Comparison of ENCODE assay signal across 9 cellular contexts in the genomic region with DNA sequence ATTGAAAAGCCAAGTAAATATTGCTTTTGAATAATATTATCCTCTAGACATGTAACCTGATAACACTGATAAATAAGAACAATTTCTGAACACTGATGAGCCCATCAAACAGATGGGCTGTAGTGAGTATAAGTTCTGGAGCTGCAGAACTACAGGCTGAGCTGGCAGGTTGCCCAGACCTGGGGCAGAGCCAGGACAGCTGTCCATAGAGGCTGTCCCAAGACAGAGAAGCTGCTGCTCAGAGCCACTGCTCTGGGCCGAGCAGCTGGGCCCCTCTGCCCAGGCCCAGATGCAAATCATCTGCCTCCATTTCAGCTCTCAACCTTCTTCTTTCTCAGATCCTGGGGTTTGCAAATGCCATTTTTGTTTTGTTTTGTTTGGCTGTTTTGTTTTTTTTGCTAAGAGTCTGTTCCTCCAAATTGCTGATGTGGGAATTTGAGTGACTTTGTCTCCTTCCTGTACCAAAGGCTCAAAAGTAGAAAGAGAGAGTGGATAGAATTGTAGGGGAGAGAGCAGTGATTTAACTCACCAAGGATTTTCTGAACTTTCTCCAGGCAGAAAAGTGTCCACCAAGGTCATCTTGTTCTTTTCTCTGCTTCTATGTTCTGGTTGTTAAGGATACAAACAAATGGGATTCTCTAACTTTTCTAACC. TPM values are rescaled to one million over a fixed set of nuclear protein-coding genes. Genes with fewer than 3 reads are reported as not detected.
DNase-seq lines count a peak whose midpoint lies in the region; ATAC-seq and TF ChIP-seq lines count a peak whose summit lies in the region.
"Had no signal": no experiment of that assay in that cellular context is flagged by ENCODE, and none has a peak within 500 bp of the region (broad histone marks: within the 10 kb centered on the region; RNA-seq: fewer than 3 reads in every experiment).

No MANE protein-coding gene starts in this region.

- no peaks in the 10 kb centered on the region for H3K9me2 ChIP-seq in Loucy (replicated peaks; ENCODE audit: low read depth, low read length)

- intact Hi-C loops in lower lobe of right lung (cut with DNase I): no loop called here

- H3K36me3 ChIP-seq in GM06990 (ENCODE audit: control insufficient read depth, insufficient read depth, low read length): no peaks in the 10 kb centered on the region
- H3K36me3 ChIP-seq in Loucy (ENCODE audit: insufficient read depth, low read length): no peaks in the 10 kb centered on the region
- H3K36me3 ChIP-seq in lower lobe of right lung: no peaks in the 10 kb centered on the region

- H3K27me3 ChIP-seq in GM06990 (replicated peaks; ENCODE audit: control insufficient read depth, insufficient read depth, low read length) (no peaks in the 10 kb centered on the region), Loucy (ENCODE audit: insufficient read depth, low read length, poor library complexity, severe bottlenecking) (no peaks in the 10 kb centered on the region), lower lobe of right lung (ENCODE audit: low read depth) (no peaks in the 10 kb centered on the region)

- H3K27ac ChIP-seq in angular gyrus (ENCODE audit: low read depth, low read length): peak overlapping the region; percentile 87
- peak overlapping the region; percentile 19 for H3K27ac ChIP-seq in lower lobe of right lung

- H3K79me2 ChIP-seq in Loucy (ENCODE audit: insufficient read depth, low read length): peaks cover 28% of the 10 kb centered on the region

- ATAC-seq in lower lobe of right lung (peak; percentile 51 to 59), GM21526 (IDR thresholded peaks at IDR 0.05; ENCODE audit: low FRiP score, unreplicated experiment) (no peak)

- DNase-seq in GM06990 (ENCODE audit: extremely low read depth, insufficient read length): peak; percentile 32
- peak; percentile 61 for DNase-seq in lower lobe of right lung
- no peak for DNase-seq in UCSD-AML1 (lab: John Stamatoyannopoulos, UW; ENCODE audit: unreplicated experiment)
- no peak for DNase-seq in NCI-H2107 treated with DMSO at 0.1 percent for 48 hours (lab: John Stamatoyannopoulos, UW; ENCODE audit: unreplicated experiment)
- no peak for DNase-seq in KBM-7

- no peaks in the 10 kb centered on the region for H4K20me1 ChIP-seq in Loucy (ENCODE audit: insufficient read depth, low read length, poor library complexity, severe bottlenecking)

- H2AFZ ChIP-seq in Loucy (ENCODE audit: low read length): no peak overlapping the region

- in situ Hi-C loops in KBM-7 (cut with MboI; ENCODE audit: low pct_unique_long_range_greater_than_20kb, low sequenced_read_pairs): no loop called here

- H3K4me3 ChIP-seq in GM06990 (replicated peaks; ENCODE audit: low read depth, low read length): no peak overlapping the region
- no peak overlapping the region for H3K4me3 ChIP-seq in Loucy (ENCODE audit: low read length, poor library complexity, severe bottlenecking)
- no peak overlapping the region for H3K4me3 ChIP-seq in lower lobe of right lung

- H3F3A ChIP-seq in Loucy (ENCODE audit: low read depth): no peaks in the 10 kb centered on the region

- no peak for TF ChIP-seq CTCF in GM06990 (IDR thresholded peaks at IDR 0.05; ENCODE audit: insufficient read depth, low read length, poor library complexity, severe bottlenecking)
- no peak for TF ChIP-seq CTCF in Loucy (conservative IDR thresholded peaks at IDR 0.05; ENCODE audit: low read length)
- TF ChIP-seq CTCF in lower lobe of right lung (IDR thresholded peaks at IDR 0.05): no peak

- no peak overlapping the region for H3K4me2 ChIP-seq in Loucy (ENCODE audit: low read depth, low read length, poor library complexity, severe bottlenecking)

- H3K9me3 ChIP-seq in Loucy (ENCODE audit: insufficient read depth, low read depth, low read length) (no peaks in the 10 kb centered on the region), lower lobe of right lung (no peaks in the 10 kb centered on the region)

- H3K9ac ChIP-seq in Loucy (ENCODE audit: low read depth, low read length, poor library complexity, severe bottlenecking): peak overlapping the region; percentile 22

- H3K4me1 ChIP-seq in Loucy (ENCODE audit: insufficient read depth, low read length, poor library complexity, severe bottlenecking) (peaks cover 52% of the 10 kb centered on the region), lower lobe of right lung (no peaks in the 10 kb centered on the region)

RNA-seq across cellular contexts. Expression of gene TESPA1, which starts 4.0 kb away (rescaled TPM):
- 5.0 TPM for total RNA-seq in lower lobe of right lung
- total RNA-seq: H1 had no signal

RNA-seq across cellular contexts. Expression of gene NEUROD4, which starts 31.2 kb away (rescaled TPM):
- total RNA-seq in lower lobe of right lung: not detected
- total RNA-seq: H1 had no signal

Comparison
In these comparisons a context has a peak if more than half of its experiments do, and no peak if none do; other contexts are left out.
1. DNase-seq: peak in GM06990 (single experiment) and lower lobe of right lung (single experiment); none in UCSD-AML1 (single experiment), NCI-H2107 treated with DMSO at 0.1 percent for 48 hours (single experiment) and KBM-7 (single experiment).